Comparison of ENCODE assay signal across 16 cellular contexts in the genomic region with DNA sequence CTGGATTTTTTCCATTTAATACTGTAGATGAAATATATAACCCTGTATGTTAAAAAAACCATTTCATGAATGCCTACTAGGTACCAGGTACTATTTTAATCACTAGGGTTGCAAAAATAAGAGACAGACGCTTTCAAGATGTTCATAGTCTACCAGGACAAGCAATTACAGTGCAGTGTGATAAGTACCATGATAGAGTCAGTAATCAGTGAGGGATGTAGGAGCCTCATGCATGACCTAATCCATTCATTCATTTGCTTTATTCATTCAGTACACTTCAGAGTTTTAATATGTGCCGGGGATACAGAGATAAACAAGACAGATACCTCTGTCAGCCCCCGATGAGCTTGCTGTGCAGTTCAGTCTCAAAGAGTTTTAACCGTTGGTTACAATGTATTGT. TPM values are rescaled to one million over a fixed set of nuclear protein-coding genes. Genes with fewer than 3 reads are reported as not detected.
DNase-seq lines count a peak whose midpoint lies in the region; ATAC-seq and TF ChIP-seq lines count a peak whose summit lies in the region.
"Had no signal": no experiment of that assay in that cellular context is flagged by ENCODE, and none has a peak within 500 bp of the region (broad histone marks: within the 10 kb centered on the region; RNA-seq: fewer than 3 reads in every experiment).

No MANE protein-coding gene starts in this region.

- peak overlapping the region; percentile 66 for H4K5ac ChIP-seq in IMR-90 (ENCODE audit: low read depth, low read length)

- H3K4me3 ChIP-seq in HEK293 (ENCODE audit: low read depth, low read length) (no peak overlapping the region), IMR-90 (ENCODE audit: insufficient read depth, low read depth, low read length) (no peak overlapping the region), adipocyte (ENCODE audit: low read length) (peak overlapping the region; percentile 60), neural progenitor cell (peak overlapping the region; percentile 16), mammary epithelial cell (replicated peaks in 1 of 3; ENCODE audit: insufficient read depth in 1 of 3, low read depth in 2 of 3, low read length in 3 of 3) (no peak overlapping the region)
- H3K4me3 ChIP-seq: GM23338 had no signal

- H2AFZ ChIP-seq in IMR-90 (replicated peaks; ENCODE audit: low read length, poor library complexity) (peak overlapping the region; percentile 37), neural progenitor cell (replicated peaks) (no peak overlapping the region), mammary epithelial cell (ENCODE audit: low read depth, low read length) (no peak overlapping the region)
- H2AFZ ChIP-seq: GM23338 had no signal

- peaks cover 14% of the 10 kb centered on the region for H3K36me3 Mint-ChIP-seq in neural progenitor cell
- H3K36me3 Mint-ChIP-seq in activated CD4-positive, alpha-beta T cell treated with anti-CD3 and anti-CD28 coated beads, Interleukin-2, amount 10 ng/mL, durations not matched to agents 7 days and 5 days (ENCODE audit: low read depth): no peaks in the 10 kb centered on the region

- peaks cover 33% of the 10 kb centered on the region for H3F3A ChIP-seq in neural progenitor cell (ENCODE audit: low read depth)

- BruUV-seq in IMR-90 (replicated peaks; lab: Mats Ljungman, UMichigan): no TSS peak
- no TSS peak for BruUV-seq in mammary epithelial cell (replicated peaks; lab: Mats Ljungman, UMichigan)

- no peaks in the 10 kb centered on the region; a peak in 1 of 3 replicates for H3K36me3 ChIP-seq in HEK293 (ENCODE audit: control insufficient read depth in 2 of 2, insufficient read depth in 1 of 2, low read length in 2 of 2)
- H3K36me3 ChIP-seq in IMR-90 (ENCODE audit: control insufficient read depth, insufficient read depth, low read length): no peaks in the 10 kb centered on the region
- no peaks in the 10 kb centered on the region for H3K36me3 ChIP-seq in adipocyte (ENCODE audit: control insufficient read depth, insufficient read depth, low read length, severe bottlenecking)
- no peaks in the 10 kb centered on the region for H3K36me3 ChIP-seq in neural progenitor cell
- no peaks in the 10 kb centered on the region for H3K36me3 ChIP-seq in mammary epithelial cell (ENCODE audit: insufficient read depth, low read length)
- H3K36me3 ChIP-seq: BE2C had no signal

- peak overlapping the region; percentile 73 for H2BK5ac ChIP-seq in IMR-90 (ENCODE audit: low read depth, low read length, poor library complexity, severe bottlenecking)

- H2BK15ac ChIP-seq in IMR-90 (ENCODE audit: low read depth, low read length): peak overlapping the region; percentile 80; the same call in 2 of the 3 replicates

- H3K14ac ChIP-seq in IMR-90 (replicated peaks; ENCODE audit: low read depth, low read length): peak overlapping the region; percentile 53; the same call in 1 of the 2 replicates

- H3K27me3 ChIP-seq in IMR-90 (ENCODE audit: control insufficient read depth, insufficient read depth, low read length): peaks cover 3% of the 10 kb centered on the region
- no peaks in the 10 kb centered on the region for H3K27me3 ChIP-seq in adipocyte (replicated peaks; ENCODE audit: control insufficient read depth, insufficient read depth, low read length)
- H3K27me3 ChIP-seq in neural progenitor cell: no peaks in the 10 kb centered on the region
- no peaks in the 10 kb centered on the region for H3K27me3 ChIP-seq in mammary epithelial cell (ENCODE audit: insufficient read depth, low read length)

- H3K18ac ChIP-seq in IMR-90 (ENCODE audit: low read depth, low read length): peak overlapping the region; percentile 83; the same call in 1 of the 2 replicates

- peak overlapping the region; percentile 77 for H2BK120ac ChIP-seq in IMR-90 (ENCODE audit: low read depth, low read length)

- H3K4me1 Mint-ChIP-seq in neural progenitor cell: peaks cover 17% of the 10 kb centered on the region
- H3K4me1 Mint-ChIP-seq in activated CD4-positive, alpha-beta T cell treated with anti-CD3 and anti-CD28 coated beads, Interleukin-2, amount 10 ng/mL, durations not matched to agents 7 days and 5 days: peaks cover 3% of the 10 kb centered on the region

- H3K27ac Mint-ChIP-seq in neural progenitor cell: no peak overlapping the region
- H3K27ac Mint-ChIP-seq in activated CD4-positive, alpha-beta T cell treated with anti-CD3 and anti-CD28 coated beads, Interleukin-2, amount 10 ng/mL, durations not matched to agents 7 days and 5 days: no peak overlapping the region
- H3K27ac Mint-ChIP-seq: CD4-positive, alpha-beta T cell; GM23338; HFFc6 had no signal

- TF ChIP-seq RAD21 in IMR-90 (IDR thresholded peaks at IDR 0.05; ENCODE audit: low read length): no peak

- H3K4me2 ChIP-seq in IMR-90 (ENCODE audit: low read depth, low read length) (peak overlapping the region; percentile 84), neural progenitor cell (peak overlapping the region; percentile 76), mammary epithelial cell (ENCODE audit: insufficient read depth, low read depth, low read length) (no peak overlapping the region)
- H3K4me2 ChIP-seq: GM23338 had no signal

- ATAC-seq in IMR-90 (ENCODE audit: low read depth) (no peak), HG03442 (IDR thresholded peaks at IDR 0.05; ENCODE audit: unreplicated experiment) (no peak)
- ATAC-seq: GM23338 had no signal

- peaks cover 20% of the 10 kb centered on the region for H4K20me1 ChIP-seq in IMR-90 (ENCODE audit: insufficient read depth, low read length)
- H4K20me1 ChIP-seq in neural progenitor cell (ENCODE audit: low read depth): peaks cover 72% of the 10 kb centered on the region
- peaks cover 2% of the 10 kb centered on the region for H4K20me1 ChIP-seq in mammary epithelial cell (ENCODE audit: insufficient read depth, low read length)

- DNase-seq in IMR-90: no peak
- no peak for DNase-seq in adipocyte (ENCODE audit: low read depth)
- no peak for DNase-seq in neural progenitor cell (ENCODE audit: low spot score)
- DNase-seq in activated CD4-positive, alpha-beta T cell treated with anti-CD3 and anti-CD28 coated beads, Interleukin-2, amount 10 ng/mL, durations not matched to agents 7 days and 5 days: no peak
- no peak for DNase-seq in mammary epithelial cell
- DNase-seq: ACHN; BE2C; Caco-2; CD4-positive, alpha-beta T cell; GDM1; HCEC 1CT; HFFc6 had no signal

- H3K27ac ChIP-seq in HEK293 (ENCODE audit: extremely low read depth, low read depth, low read length) (no peak overlapping the region), IMR-90 (ENCODE audit: insufficient read depth, low read length) (peak overlapping the region; percentile 95), neural progenitor cell (no peak overlapping the region), mammary epithelial cell (ENCODE audit: insufficient read depth, low read depth, low read length) (no peak overlapping the region)
- H3K27ac ChIP-seq: C4-2B had no signal

- peaks cover 3% of the 10 kb centered on the region for H3K27me3 Mint-ChIP-seq in neural progenitor cell (ENCODE audit: insufficient read depth, low read depth)
- H3K27me3 Mint-ChIP-seq in activated CD4-positive, alpha-beta T cell treated with anti-CD3 and anti-CD28 coated beads, Interleukin-2, amount 10 ng/mL, durations not matched to agents 7 days and 5 days: peaks cover 36% of the 10 kb centered on the region

- H3K9ac ChIP-seq in IMR-90 (ENCODE audit: low read depth, low read length) (no peak overlapping the region), adipocyte (ENCODE audit: low read length) (no peak overlapping the region), neural progenitor cell (no peak overlapping the region), mammary epithelial cell (ENCODE audit: insufficient read depth, low read length) (no peak overlapping the region)

- peak overlapping the region; percentile 69; the same call in 1 of the 2 replicates for H2BK20ac ChIP-seq in IMR-90 (ENCODE audit: low read depth, low read length)

- WGBS in IMR-90 (ENCODE audit: extremely low coverage in 2 of 2, insufficient read length in 1 of 2), 2 experiments: 74% methylated on average over 2 of the region's 4 CpGs; no CpG with 5 or more reads in 1 of the 2 experiments
- WGBS in mammary epithelial cell (ENCODE audit: low coverage, missing lambda C conversion rate): 85% methylated on average over 3 of the region's 4 CpGs

- TF ChIP-seq CTCF in HEK293 (tag by site-specific recombination; IDR thresholded peaks at IDR 0.05) (no peak), IMR-90 (conservative IDR thresholded peaks at IDR 0.05; ENCODE audit: low read depth, low read length) (no peak), neural progenitor cell (IDR thresholded peaks at IDR 0.05) (no peak), mammary epithelial cell (conservative IDR thresholded peaks at IDR 0.05 in 1 of 2, IDR thresholded peaks at IDR 0.05 in 1 of 2; ENCODE audit: extremely low read depth in 1 of 2, insufficient read depth in 1 of 2, low read depth in 1 of 2, low read length in 2 of 2) (no peak)

- no peak overlapping the region for H3K4me3 Mint-ChIP-seq in neural progenitor cell
- no peak overlapping the region for H3K4me3 Mint-ChIP-seq in activated CD4-positive, alpha-beta T cell treated with anti-CD3 and anti-CD28 coated beads, Interleukin-2, amount 10 ng/mL, durations not matched to agents 7 days and 5 days
- H3K4me3 Mint-ChIP-seq: CD4-positive, alpha-beta T cell; GM23338; HFFc6 had no signal

- H3K9me3 ChIP-seq in HEK293 (ENCODE audit: control insufficient read depth, insufficient read depth, low read depth, low read length): no peaks in the 10 kb centered on the region
- H3K9me3 ChIP-seq in IMR-90 (ENCODE audit: control insufficient read depth, insufficient read depth, low read length): peaks cover under 1% of the 10 kb centered on the region
- no peaks in the 10 kb centered on the region for H3K9me3 ChIP-seq in adipocyte (ENCODE audit: control insufficient read depth, low read length)
- no peaks in the 10 kb centered on the region for H3K9me3 ChIP-seq in neural progenitor cell (ENCODE audit: low read depth)
- H3K9me3 ChIP-seq in mammary epithelial cell (replicated peaks; ENCODE audit: insufficient read depth, low read length): no peaks in the 10 kb centered on the region
- H3K9me3 ChIP-seq: BE2C, Caco-2 had no signal

- H3K4me1 ChIP-seq in HEK293 (ENCODE audit: control insufficient read depth, insufficient read depth, low read length) (peaks cover 6% of the 10 kb centered on the region; the same call in 1 of the 2 replicates), IMR-90 (ENCODE audit: control insufficient read depth, insufficient read depth, low read length) (peaks cover 18% of the 10 kb centered on the region), adipocyte (ENCODE audit: control insufficient read depth, insufficient read depth, low read length) (peaks cover 60% of the 10 kb centered on the region), neural progenitor cell (peaks cover 48% of the 10 kb centered on the region), mammary epithelial cell (ENCODE audit: insufficient read depth, low read length) (no peaks in the 10 kb centered on the region)
- H3K4me1 ChIP-seq: BE2C had no signal

- peaks cover 27% of the 10 kb centered on the region for H3K9me1 ChIP-seq in IMR-90 (ENCODE audit: insufficient read depth, low read length)

- in situ Hi-C loops in IMR-90 (cut with MboI; ENCODE audit: low sequenced_read_pairs): no loop called here
- in situ Hi-C loops in mammary epithelial cell (cut with MboI; ENCODE audit: low sequenced_read_pairs in 2 of 2): no loop called here

- peak overlapping the region; percentile 92; the same call in 1 of the 2 replicates for H2AK5ac ChIP-seq in IMR-90 (ENCODE audit: low read depth, low read length)

- intact Hi-C loops in IMR-90 (cut with micrococcal nuclease): no loop called here
- intact Hi-C loops in mammary epithelial cell (cut with micrococcal nuclease): no loop called here

- CTCF ChIA-PET in HEK293 (lab: Yijun Ruan, JAX): interaction anchor here (0.6 kb wide), 1 partner anchor 158 kb away, joined by 4 read pairs; no protein-coding TSS in a partner anchor
- CTCF ChIA-PET in IMR-90 (lab: Yijun Ruan, JAX): interaction anchor here (0.5 kb wide), 1 partner anchor 77 kb away, joined by 3 read pairs; no protein-coding TSS in a partner anchor
- CTCF ChIA-PET in activated CD4-positive, alpha-beta T cell treated with anti-CD3 and anti-CD28 coated beads, Interleukin-2, amount 10 ng/mL, durations not matched to agents 7 days and 5 days (lab: Charles Lee): no interaction called here
- CTCF ChIA-PET in mammary epithelial cell (lab: Charles Lee; ENCODE audit: low non-redundant PET): no interaction called here

- H3K23ac ChIP-seq in IMR-90 (ENCODE audit: low read depth, low read length): peak overlapping the region; percentile 50

- no peak for TF ChIP-seq POLR2A in IMR-90 (IDR thresholded peaks at IDR 0.05; ENCODE audit: low read depth, low read length)

- peaks cover 17% of the 10 kb centered on the region for H3K9me3 Mint-ChIP-seq in neural progenitor cell
- H3K9me3 Mint-ChIP-seq in activated CD4-positive, alpha-beta T cell treated with anti-CD3 and anti-CD28 coated beads, Interleukin-2, amount 10 ng/mL, durations not matched to agents 7 days and 5 days: no peaks in the 10 kb centered on the region
- H3K9me3 Mint-ChIP-seq: CD4-positive, alpha-beta T cell; GM23338; HFFc6 had no signal

- POLR2A ChIA-PET in HEK293 (lab: Yijun Ruan, JAX) (interaction anchor here (0.5 kb wide), 1 partner anchor 40 kb away, joined by 3 read pairs; no protein-coding TSS in a partner anchor), IMR-90 (lab: Charles Lee; ENCODE audit: unreplicated experiment) (no interaction called here)
- POLR2A ChIA-PET in activated CD4-positive, alpha-beta T cell treated with anti-CD3 and anti-CD28 coated beads, Interleukin-2, amount 10 ng/mL, durations not matched to agents 7 days and 5 days (lab: Charles Lee): no interaction called here

- H3K4ac ChIP-seq in IMR-90 (ENCODE audit: low read depth, low read length): peak overlapping the region; percentile 84

- dilution Hi-C loops in IMR-90 (cut with HindIII; ENCODE audit: low sequenced_read_pairs, unreplicated experiment): no loop called here
- dilution Hi-C loops in mammary epithelial cell (cut with HindIII; ENCODE audit: low sequenced_read_pairs): no loop called here

- H3K79me1 ChIP-seq in IMR-90 (ENCODE audit: low read depth in 1 of 2, low read length in 2 of 2): peaks cover 29 to 66% of the 10 kb centered on the region in 2 experiments

- H3K79me2 ChIP-seq in neural progenitor cell (ENCODE audit: low read depth): peaks cover 79% of the 10 kb centered on the region
- H3K79me2 ChIP-seq in mammary epithelial cell (ENCODE audit: insufficient read depth, low read length): peaks cover 65% of the 10 kb centered on the region

- H4K8ac ChIP-seq in IMR-90 (ENCODE audit: low read depth in 2 of 2, low read length in 2 of 2): peak overlapping the region; percentile 4 to 53; a peak in 1 of 4 replicates

- peak overlapping the region; percentile 62; the same call in 1 of the 2 replicates for H4K91ac ChIP-seq in IMR-90 (ENCODE audit: insufficient read depth, low read depth, low read length)

- H2AK9ac ChIP-seq in IMR-90 (replicated peaks; ENCODE audit: low read depth, low read length, poor library complexity): peak overlapping the region; percentile 4

- H3K56ac ChIP-seq in IMR-90 (ENCODE audit: extremely low read depth, insufficient read depth, low read length): no peak overlapping the region

RNA-seq across cellular contexts. Expression of a gene that starts 3.0 kb away (rescaled TPM):
- 4.3 and 5.8 TPM in 2 replicates for total RNA-seq in IMR-90 (2012; rRNA removed)
- 10.5 and 11.4 TPM in 2 replicates for polyA plus RNA-seq in IMR-90 (2012; rRNA removed)
- polyA plus RNA-seq in IMR-90 (2012; cell fraction: cytosol; rRNA removed): 5.8 and 6.7 TPM in 2 replicates
- 13.3 and 26.5 TPM in 2 replicates for polyA plus RNA-seq in IMR-90 (2012; cell fraction: nucleus; rRNA removed; ENCODE audit: low replicate concordance)
- total RNA-seq in neural progenitor cell (ENCODE audit: low replicate concordance): 89.2 and 106 TPM in 2 replicates
- total RNA-seq in activated CD4-positive, alpha-beta T cell treated with anti-CD3 and anti-CD28 coated beads, Interleukin-2, amount 10 ng/mL, durations not matched to agents 7 days and 5 days: under 1 TPM in 1 of 2 experiments, not detected in 1; 0.12 TPM
- total RNA-seq in mammary epithelial cell: 10 to 100 TPM in 1 of 2 donors, 1 to 10 TPM in 1; 7.7 to 19.4 TPM
- 6.8 TPM for polyA plus RNA-seq in mammary epithelial cell
- polyA minus RNA-seq in mammary epithelial cell: 11.8 TPM
- total RNA-seq: Caco-2 had no signal

Comparison
In these comparisons a context has a peak if more than half of its experiments do, and no peak if none do; other contexts are left out.
1. H3K4me3 ChIP-seq: peak in adipocyte (single experiment) and neural progenitor cell (single experiment); none in HEK293 (single experiment), IMR-90 (single experiment) and mammary epithelial cell (0 of 3).
2. CTCF ChIA-PET loops: an anchor here in HEK293 (0.6 kb wide) and IMR-90 (0.5 kb wide); none called in activated CD4-positive, alpha-beta T cell treated with anti-CD3 and anti-CD28 coated beads, Interleukin-2, amount 10 ng/mL, durations not matched to agents 7 days and 5 days and mammary epithelial cell.